In genomic region chr3:12708584-12709192, GRCh38 we compare ENCODE assay signal across 1 cellular context.
TF ChIP-seq lines count a peak whose summit lies in the region.

No MANE protein-coding gene starts in this region.

TF ChIP-seq in A549, 52 proteins besides CTCF, POLR2A, EP300 and RAD21 (continued from another document):
- no peak for TF ChIP-seq ELK1 (IDR thresholded peaks at IDR 0.05; ENCODE audit: low read depth, low read length)
- TF ChIP-seq E2F6 (IDR thresholded peaks at IDR 0.05; ENCODE audit: borderline replicate concordance, low read depth), result no peak
- no peak for TF ChIP-seq TP53 (CRISPR knock-in tag; IDR thresholded peaks at IDR 0.05)
